ENCODE assay signal across 8 cellular contexts in genomic region chr19:27793644-27794443, GRCh38.
A peak's percentile ranks its signal among the peaks of the same experiment; 100 is the strongest.
DNase-seq lines count a peak whose midpoint lies in the region; ATAC-seq and TF ChIP-seq lines count a peak whose summit lies in the region.

No MANE protein-coding gene starts in this region.

- H3K27me3 ChIP-seq in adrenal gland (no peaks in the 10 kb centered on the region), heart left ventricle (no peaks in the 10 kb centered on the region)

- H3K9me3 ChIP-seq in adrenal gland (replicated peaks in 1 of 3) (no peaks in the 10 kb centered on the region), heart left ventricle (no peaks in the 10 kb centered on the region)

- peaks cover 8% of the 10 kb centered on the region for H3K4me1 Mint-ChIP-seq in type B pancreatic cell (ENCODE audit: unreplicated experiment)

- H3K36me3 Mint-ChIP-seq in type B pancreatic cell = peaks cover 12% of the 10 kb centered on the region

- TF ChIP-seq POLR2A in adrenal gland (IDR thresholded peaks at IDR 0.05) (peak; percentile 8 to 76), heart left ventricle (IDR thresholded peaks at IDR 0.05) (peak in 1 of 2 donors; percentile 45)

- peak overlapping the region; percentile 90 for H3K27ac Mint-ChIP-seq in type B pancreatic cell

- H3K27ac ChIP-seq in adrenal gland (peak overlapping the region; percentile 29 to 91 (median 77)), heart left ventricle (peak overlapping the region; percentile 82 to 94 (median 90))

- no peak for TF ChIP-seq CTCF in GM12865 (IDR thresholded peaks at IDR 0.05; ENCODE audit: insufficient read depth, low read depth, low read length, missing control alignments)
- peak in 1 of 6 experiments; percentile 6 for TF ChIP-seq CTCF in adrenal gland (IDR thresholded peaks at IDR 0.05)
- TF ChIP-seq CTCF in heart left ventricle (IDR thresholded peaks at IDR 0.05) = peak in 1 of 12 donors; percentile 11
- TF ChIP-seq CTCF in type B pancreatic cell (conservative IDR thresholded peaks at IDR 0.05) = peak; percentile 17

- DNase-seq in GM12865 (ENCODE audit: low read depth) (peak; percentile 97), NCI-H1417 (lab: John Stamatoyannopoulos, UW) (peak; percentile 91 to 95 (median 94)), SW480 (ENCODE audit: low spot score) (peak; percentile 94), adrenal gland (peak; percentile 92 to 98 (median 96)), heart left ventricle (peak; percentile 92 to 97 (median 95)), pons (ENCODE audit: low spot score) (peak; percentile 97), type B pancreatic cell (ENCODE audit: extremely low spot score, unreplicated experiment) (peak; percentile 92)

- H3K36me3 ChIP-seq in adrenal gland (replicated peaks in 1 of 2) (no peaks in the 10 kb centered on the region), heart left ventricle (peaks cover 0 to 17% (median 7%) of the 10 kb centered on the region in 9 donors)

- no peaks in the 10 kb centered on the region for H3K27me3 Mint-ChIP-seq in type B pancreatic cell

- intact Hi-C loops in adrenal gland (cut with DNase I) (no loop called here), heart left ventricle (cut with DNase I) (loop anchor here in 3 of 10 donors (5.0 to 10.0 kb wide), 3 partner anchors 117 to 132 kb away; no protein-coding TSS in a partner anchor)

- 0% methylated on average over 21 to 48 of the region's 48 CpGs for WGBS in adrenal gland, 4 donors
- WGBS in heart left ventricle, 4 donors = 0% methylated on average over 38 to 48 of the region's 48 CpGs

- H3K9me3 Mint-ChIP-seq in type B pancreatic cell = no peaks in the 10 kb centered on the region

- H3K4me3 ChIP-seq in GM12865 (ENCODE audit: low read depth, low read length) (peak overlapping the region; percentile 79), adrenal gland (peak overlapping the region; percentile 33 to 85 (median 56)), heart left ventricle (peak overlapping the region; percentile 58 to 95 (median 82))

- H3K4me3 Mint-ChIP-seq in type B pancreatic cell = peak overlapping the region; percentile 99

- H3K4me1 ChIP-seq in adrenal gland (replicated peaks in 1 of 2) (peaks cover 15 to 25% of the 10 kb centered on the region in 2 donors), heart left ventricle (peaks cover 0 to 33% (median 17%) of the 10 kb centered on the region in 12 donors)

- ATAC-seq in HG02759 (IDR thresholded peaks at IDR 0.05; ENCODE audit: unreplicated experiment) (peak; percentile 89), heart left ventricle (peak; percentile 98 to 99 (median 98))

Comparison
In these comparisons a context has a peak if more than half of its experiments do, and no peak if none do; other contexts are left out.
1. Peak in every context shown above with its lines: DNase-seq, ATAC-seq, H3K4me3 ChIP-seq and H3K27ac ChIP-seq.